Comparison of ENCODE assay signal across 10 cellular contexts in genomic region chr2:239329284-239329971, GRCh38.
DNase-seq lines count a peak whose midpoint lies in the region; ATAC-seq and TF ChIP-seq lines count a peak whose summit lies in the region.
"Had no signal": no experiment of that assay in that cellular context is flagged by ENCODE, and none has a peak within 500 bp of the region (broad histone marks: within the 10 kb centered on the region; RNA-seq: fewer than 3 reads in every experiment).

No MANE protein-coding gene starts in this region.

- H3K4me3 Mint-ChIP-seq in activated T-helper 1 cell treated with anti-CD3 and anti-CD28 coated beads, Interleukin-12 subunit alpha, Interleukin-12 subunit beta, Interleukin-2, Interleukin-4 antibody, amounts not matched to agents 30 ng/mL and 10 ng/mL and 1 ng/mL, durations not matched to agents 14 hours and 24 hours and 36 hours: no peak overlapping the region

- TF ChIP-seq CTCF in AG04450 (IDR thresholded peaks at IDR 0.05; ENCODE audit: low read depth, low read length) (no peak), heart right ventricle (IDR thresholded peaks at IDR 0.05) (no peak), GM10248 (IDR thresholded peaks at IDR 0.05; ENCODE audit: control extremely low read depth, extremely low read depth, low read depth, missing control alignments) (no peak)

- peaks cover 61% of the 10 kb centered on the region for H3K4me1 Mint-ChIP-seq in activated T-helper 1 cell treated with anti-CD3 and anti-CD28 coated beads, Interleukin-12 subunit alpha, Interleukin-12 subunit beta, Interleukin-2, Interleukin-4 antibody, amounts not matched to agents 30 ng/mL and 10 ng/mL and 1 ng/mL, durations not matched to agents 14 hours and 24 hours and 36 hours (ENCODE audit: low read depth)

- peaks cover 12% of the 10 kb centered on the region for H3K36me3 Mint-ChIP-seq in activated T-helper 1 cell treated with anti-CD3 and anti-CD28 coated beads, Interleukin-12 subunit alpha, Interleukin-12 subunit beta, Interleukin-2, Interleukin-4 antibody, amounts not matched to agents 30 ng/mL and 10 ng/mL and 1 ng/mL, durations not matched to agents 14 hours and 24 hours and 36 hours (ENCODE audit: low read depth)

- H3K27ac Mint-ChIP-seq in activated T-helper 1 cell treated with anti-CD3 and anti-CD28 coated beads, Interleukin-12 subunit alpha, Interleukin-12 subunit beta, Interleukin-2, Interleukin-4 antibody, amounts not matched to agents 30 ng/mL and 10 ng/mL and 1 ng/mL, durations not matched to agents 14 hours and 24 hours and 36 hours: peak overlapping the region; percentile 29

- H3K4me3 ChIP-seq in AG04450 (ENCODE audit: low read depth, low read length) (no peak overlapping the region), heart right ventricle (peak overlapping the region in 2 of 10 donors; percentile 5 to 8)

- H3K27ac ChIP-seq in AG04450 (ENCODE audit: low read depth, low read length) (peak overlapping the region; percentile 97), heart right ventricle (peak overlapping the region; percentile 85 to 96 (median 92))

- peaks cover 25 to 66% (median 47%) of the 10 kb centered on the region in 9 donors for H3K4me1 ChIP-seq in heart right ventricle

- no peaks in the 10 kb centered on the region for H3K27me3 Mint-ChIP-seq in activated T-helper 1 cell treated with anti-CD3 and anti-CD28 coated beads, Interleukin-12 subunit alpha, Interleukin-12 subunit beta, Interleukin-2, Interleukin-4 antibody, amounts not matched to agents 30 ng/mL and 10 ng/mL and 1 ng/mL, durations not matched to agents 14 hours and 24 hours and 36 hours (ENCODE audit: insufficient read depth)

- CTCF ChIA-PET in AG04450 (lab: Charles Lee) (interaction anchor here (0.8 kb wide), 1 partner anchor 33 kb away, joined by 3 read pairs; no protein-coding TSS in a partner anchor), GM10248 (lab: Yijun Ruan, JAX) (interaction anchor here (1.2 kb wide), 1 partner anchor 35 kb away, joined by 3 read pairs; no protein-coding TSS in a partner anchor)

- no peak for DNase-seq in AG04450 (ENCODE audit: low read depth, low spot score)
- no peak for DNase-seq in activated T-helper 1 cell treated with anti-CD3 and anti-CD28 coated beads, Interleukin-12 subunit alpha, Interleukin-12 subunit beta, Interleukin-2, Interleukin-4 antibody, amounts not matched to agents 30 ng/mL and 10 ng/mL and 1 ng/mL, durations not matched to agents 14 hours and 24 hours and 36 hours (ENCODE audit: low spot score)
- peak; percentile 73 to 82 for DNase-seq in heart right ventricle
- DNase-seq in posterior vena cava (ENCODE audit: low spot score): peak; percentile 57
- no peak for DNase-seq in RKO (ENCODE audit: low spot score)
- DNase-seq in DMS153 (lab: John Stamatoyannopoulos, UW): no peak
- no peak for DNase-seq in GM10248 (ENCODE audit: extremely low spot score)
- DNase-seq: NCI-H1417 treated with DMSO at 0.1 percent for 48 hours, OCI-M1 had no signal

- H3K9me3 ChIP-seq in AG04450 (ENCODE audit: control insufficient read depth, insufficient read depth, low read length) (peaks cover 4% of the 10 kb centered on the region; the same call in 1 of the 2 replicates), heart right ventricle (no peaks in the 10 kb centered on the region)

- H3K9me3 Mint-ChIP-seq in activated T-helper 1 cell treated with anti-CD3 and anti-CD28 coated beads, Interleukin-12 subunit alpha, Interleukin-12 subunit beta, Interleukin-2, Interleukin-4 antibody, amounts not matched to agents 30 ng/mL and 10 ng/mL and 1 ng/mL, durations not matched to agents 14 hours and 24 hours and 36 hours: no peaks in the 10 kb centered on the region

- peak; percentile 71 to 88 (median 84) for ATAC-seq in heart right ventricle
- ATAC-seq in HG02610 (IDR thresholded peaks at IDR 0.05; ENCODE audit: unreplicated experiment): no peak

- H3K27me3 ChIP-seq in AG04450 (ENCODE audit: control insufficient read depth, insufficient read depth, low read length) (no peaks in the 10 kb centered on the region), heart right ventricle (no peaks in the 10 kb centered on the region)

- 48 to 51% methylated on average over 12 of the region's 12 CpGs for WGBS in heart right ventricle, 2 donors

- intact Hi-C loops in activated T-helper 1 cell treated with anti-CD3 and anti-CD28 coated beads, Interleukin-12 subunit alpha, Interleukin-12 subunit beta, Interleukin-2, Interleukin-4 antibody, amounts not matched to agents 30 ng/mL and 10 ng/mL and 1 ng/mL, durations not matched to agents 14 hours and 24 hours and 36 hours (cut with micrococcal nuclease): loop anchor here (5.0 kb wide), 1 partner anchor 1397 kb away; no protein-coding TSS in a partner anchor
- intact Hi-C loops in heart right ventricle (cut with DNase I): loop anchor here in 2 of 10 donors (2.0 to 10.0 kb wide), 2 partner anchors 39 to 105 kb away; no protein-coding TSS in a partner anchor
- intact Hi-C loops in posterior vena cava (cut with DNase I): loop anchor here in 1 of 2 donors (10.0 kb wide), 1 partner anchor 105 kb away; no protein-coding TSS in a partner anchor

- POLR2A ChIA-PET in AG04450 (lab: Yijun Ruan, JAX): interaction anchor here (0.6 to 2.6 kb wide), 12 partner anchors 8 to 355 kb away, joined by 3 to 20 read pairs (median 6); partner anchors contain the start of gene HDAC4
- POLR2A ChIA-PET in GM10248 (lab: Yijun Ruan, JAX): no interaction called here

- H3K36me3 ChIP-seq in heart right ventricle: no peaks in the 10 kb centered on the region

Comparison
In these comparisons a context has a peak if more than half of its experiments do, and no peak if none do; other contexts are left out.
1. DNase-seq: peak in heart right ventricle (2 of 2) and posterior vena cava (single experiment); none in AG04450 (single experiment), activated T-helper 1 cell treated with anti-CD3 and anti-CD28 coated beads, Interleukin-12 subunit alpha, Interleukin-12 subunit beta, Interleukin-2, Interleukin-4 antibody, amounts not matched to agents 30 ng/mL and 10 ng/mL and 1 ng/mL, durations not matched to agents 14 hours and 24 hours and 36 hours (single experiment), RKO (single experiment), DMS153 (single experiment) and GM10248 (single experiment).